ENCODE assay signal across 21 cellular contexts in the genomic region with DNA sequence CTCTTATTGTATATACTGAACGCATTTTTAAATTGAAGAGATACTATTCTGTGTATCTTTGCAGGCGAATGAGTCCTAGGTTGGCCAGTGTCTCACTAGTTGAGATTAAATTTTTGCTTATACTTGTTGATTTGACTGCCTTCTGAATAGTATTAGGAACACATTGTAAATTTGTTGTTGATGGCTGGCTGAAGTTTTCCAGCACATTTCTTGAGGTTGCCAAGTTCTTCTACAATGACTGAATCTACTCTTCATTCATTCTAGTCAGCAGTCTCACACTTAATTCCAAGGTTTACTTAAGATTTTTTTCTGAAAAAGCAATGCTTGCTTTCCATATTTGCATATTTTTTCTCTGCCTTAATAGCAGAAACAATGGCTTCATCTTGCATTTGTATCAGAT.
"Had no signal": no experiment of that assay in that cellular context is flagged by ENCODE, and none has a peak within 500 bp of the region (broad histone marks: within the 10 kb centered on the region; RNA-seq: fewer than 3 reads in every experiment).

No MANE protein-coding gene starts in this region.

- ATAC-seq: activated CD4-positive, alpha-beta T cell treated with anti-CD3 and anti-CD28 coated beads for 36 hours; activated CD8-positive, alpha-beta T cell treated with anti-CD3 and anti-CD28 coated beads for 36 hours; activated naive CD8-positive, alpha-beta T cell treated with anti-CD3 and anti-CD28 coated beads, Interleukin-2, amount 50 U/mL, for 24 hours; activated T-cell treated with anti-CD3 and anti-CD28 coated beads, Interleukin-2, amount 50 U/mL, for 72 hours; gastrocnemius medialis had no signal

- H3K27me3 ChIP-seq: cardiac muscle cell, colonic mucosa, gastrocnemius medialis, hepatocyte, testis, uterus had no signal

- H2AFZ ChIP-seq: hepatocyte had no signal

- H3K4me3 Mint-ChIP-seq: activated CD4-positive, alpha-beta T cell treated with anti-CD3 and anti-CD28 coated beads for 36 hours; activated CD8-positive, alpha-beta T cell treated with anti-CD3 and anti-CD28 coated beads for 36 hours; activated naive CD8-positive, alpha-beta T cell treated with anti-CD3 and anti-CD28 coated beads, Interleukin-2, amount 50 U/mL, for 24 hours; activated T-cell treated with anti-CD3 and anti-CD28 coated beads, Interleukin-2, amount 50 U/mL, for 72 hours; nephron; stimulated activated naive CD8-positive, alpha-beta T cell treated with anti-CD3 and anti-CD28 coated beads, Interleukin-15, Interleukin-2, amounts not matched to agents 100 ng/mL and 50 ng/mL, for 24 hours had no signal

- H3K4me3 ChIP-seq: cardiac muscle cell, colonic mucosa, gastrocnemius medialis, hepatocyte, lung, testis, uterus had no signal

- H3K27ac Mint-ChIP-seq: activated CD4-positive, alpha-beta T cell treated with anti-CD3 and anti-CD28 coated beads for 36 hours; activated CD8-positive, alpha-beta T cell treated with anti-CD3 and anti-CD28 coated beads for 36 hours; activated naive CD8-positive, alpha-beta T cell treated with anti-CD3 and anti-CD28 coated beads, Interleukin-2, amount 50 U/mL, for 24 hours; stimulated activated naive CD8-positive, alpha-beta T cell treated with anti-CD3 and anti-CD28 coated beads, Interleukin-15, Interleukin-2, amounts not matched to agents 100 ng/mL and 50 ng/mL, for 24 hours had no signal

- DNase-seq: activated CD4-positive, alpha-beta T cell treated with anti-CD3 and anti-CD28 coated beads for 36 hours; activated CD8-positive, alpha-beta memory T cell treated with anti-CD3 and anti-CD28 coated beads, Interleukin-2, amount 50 U/mL, for 4 hours; activated CD8-positive, alpha-beta T cell treated with anti-CD3 and anti-CD28 coated beads for 36 hours; activated gamma-delta T cell treated with Interleukin-2 at 50 U/mL for 16 hours; activated naive CD8-positive, alpha-beta T cell treated with anti-CD3 and anti-CD28 coated beads, Interleukin-2, amount 50 U/mL, for 24 hours; activated T-cell treated with anti-CD3 and anti-CD28 coated beads, Interleukin-2, amount 50 U/mL, for 72 hours; colonic mucosa; gastrocnemius medialis; kidney glomerular epithelial cell; occipital lobe; stimulated activated CD4-positive, alpha-beta T cell treated with anti-CD3 and anti-CD28 coated beads, Interleukin-12 subunit alpha, Interleukin-12 subunit beta, amount 100 ng/mL, for 4 hours; stimulated activated CD4-positive, alpha-beta T cell treated with anti-CD3 and anti-CD28 coated beads, Interleukin-2, amount 100 ng/mL, for 48 hours; T1000; testis; uterus; WERI-Rb-1 had no signal

- H3K4me2 ChIP-seq: hepatocyte had no signal

- H3K27me3 Mint-ChIP-seq: activated CD4-positive, alpha-beta T cell treated with anti-CD3 and anti-CD28 coated beads for 36 hours; activated CD8-positive, alpha-beta T cell treated with anti-CD3 and anti-CD28 coated beads for 36 hours; activated naive CD8-positive, alpha-beta T cell treated with anti-CD3 and anti-CD28 coated beads, Interleukin-2, amount 50 U/mL, for 24 hours; stimulated activated naive CD8-positive, alpha-beta T cell treated with anti-CD3 and anti-CD28 coated beads, Interleukin-15, Interleukin-2, amounts not matched to agents 100 ng/mL and 50 ng/mL, for 24 hours had no signal

- H3K36me3 ChIP-seq: cardiac muscle cell, colonic mucosa, gastrocnemius medialis, uterus, WERI-Rb-1 had no signal

- H3K4me1 ChIP-seq: colonic mucosa, testis, uterus had no signal

- H3K27ac ChIP-seq: cardiac muscle cell, colonic mucosa, gastrocnemius medialis, hepatocyte, testis, uterus, WERI-Rb-1 had no signal

- H3K9me3 ChIP-seq: colonic mucosa, testis, uterus had no signal
